ENCODE assay signal across 2 cellular contexts in the genomic region with DNA sequence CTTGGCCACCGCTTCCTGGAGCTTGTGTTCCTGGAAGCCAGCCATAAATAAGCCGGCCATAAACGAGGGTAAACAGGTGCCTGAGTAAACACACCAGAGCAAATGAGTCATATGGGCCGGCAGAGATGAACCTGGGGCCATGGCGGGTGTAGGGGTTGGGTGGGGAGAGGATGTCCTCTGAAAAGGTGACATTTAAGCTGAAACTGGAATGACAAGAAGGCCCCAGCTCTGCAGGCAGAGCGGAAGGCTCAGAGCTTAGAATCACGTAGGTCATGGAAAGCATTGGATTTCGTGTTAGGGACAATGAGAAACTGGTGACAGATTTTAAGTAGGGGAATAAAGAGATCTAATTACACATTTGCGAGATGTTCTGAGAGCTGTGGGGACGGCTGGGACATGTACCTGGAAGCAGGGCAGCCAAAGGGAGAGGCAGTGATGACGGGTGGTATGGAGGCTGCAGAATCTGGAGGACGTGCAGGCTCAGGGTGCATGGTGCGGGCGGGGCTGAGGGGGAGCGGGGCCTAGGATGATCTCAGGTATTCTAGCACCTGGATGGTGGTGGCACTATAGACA.
TF ChIP-seq lines count a peak whose summit lies in the region.

No MANE protein-coding gene starts in this region.

TF ChIP-seq in HEK293, 187 proteins besides CTCF, POLR2A, EP300 and RAD21 (continued from another document and continues in another):
- TF ChIP-seq, protein P1, sequence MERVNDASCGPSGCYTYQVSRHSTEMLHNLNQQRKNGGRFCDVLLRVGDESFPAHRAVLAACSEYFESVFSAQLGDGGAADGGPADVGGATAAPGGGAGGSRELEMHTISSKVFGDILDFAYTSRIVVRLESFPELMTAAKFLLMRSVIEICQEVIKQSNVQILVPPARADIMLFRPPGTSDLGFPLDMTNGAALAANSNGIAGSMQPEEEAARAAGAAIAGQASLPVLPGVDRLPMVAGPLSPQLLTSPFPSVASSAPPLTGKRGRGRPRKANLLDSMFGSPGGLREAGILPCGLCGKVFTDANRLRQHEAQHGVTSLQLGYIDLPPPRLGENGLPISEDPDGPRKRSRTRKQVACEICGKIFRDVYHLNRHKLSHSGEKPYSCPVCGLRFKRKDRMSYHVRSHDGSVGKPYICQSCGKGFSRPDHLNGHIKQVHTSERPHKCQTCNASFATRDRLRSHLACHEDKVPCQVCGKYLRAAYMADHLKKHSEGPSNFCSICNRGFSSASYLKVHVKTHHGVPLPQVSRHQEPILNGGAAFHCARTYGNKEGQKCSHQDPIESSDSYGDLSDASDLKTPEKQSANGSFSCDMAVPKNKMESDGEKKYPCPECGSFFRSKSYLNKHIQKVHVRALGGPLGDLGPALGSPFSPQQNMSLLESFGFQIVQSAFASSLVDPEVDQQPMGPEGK (tag by site-specific recombination; IDR thresholded peaks at IDR 0.05) = peak; percentile 86
- TF ChIP-seq ZNF354C (tag by site-specific recombination; IDR thresholded peaks at IDR 0.05; ENCODE audit: borderline replicate concordance, low read depth) = no peak
- no peak for TF ChIP-seq KLF1 (tag by site-specific recombination; IDR thresholded peaks at IDR 0.05)
- peak; percentile 76 for TF ChIP-seq SP7 (tag by site-specific recombination; IDR thresholded peaks at IDR 0.05)
- TF ChIP-seq GLIS1 (tag by site-specific recombination; IDR thresholded peaks at IDR 0.05) = peak; percentile 12; the same call in 1 of the 2 replicates
- TF ChIP-seq, protein P2, sequence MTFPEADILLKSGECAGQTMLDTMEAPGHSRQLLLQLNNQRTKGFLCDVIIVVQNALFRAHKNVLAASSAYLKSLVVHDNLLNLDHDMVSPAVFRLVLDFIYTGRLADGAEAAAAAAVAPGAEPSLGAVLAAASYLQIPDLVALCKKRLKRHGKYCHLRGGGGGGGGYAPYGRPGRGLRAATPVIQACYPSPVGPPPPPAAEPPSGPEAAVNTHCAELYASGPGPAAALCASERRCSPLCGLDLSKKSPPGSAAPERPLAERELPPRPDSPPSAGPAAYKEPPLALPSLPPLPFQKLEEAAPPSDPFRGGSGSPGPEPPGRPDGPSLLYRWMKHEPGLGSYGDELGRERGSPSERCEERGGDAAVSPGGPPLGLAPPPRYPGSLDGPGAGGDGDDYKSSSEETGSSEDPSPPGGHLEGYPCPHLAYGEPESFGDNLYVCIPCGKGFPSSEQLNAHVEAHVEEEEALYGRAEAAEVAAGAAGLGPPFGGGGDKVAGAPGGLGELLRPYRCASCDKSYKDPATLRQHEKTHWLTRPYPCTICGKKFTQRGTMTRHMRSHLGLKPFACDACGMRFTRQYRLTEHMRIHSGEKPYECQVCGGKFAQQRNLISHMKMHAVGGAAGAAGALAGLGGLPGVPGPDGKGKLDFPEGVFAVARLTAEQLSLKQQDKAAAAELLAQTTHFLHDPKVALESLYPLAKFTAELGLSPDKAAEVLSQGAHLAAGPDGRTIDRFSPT (tag by site-specific recombination; IDR thresholded peaks at IDR 0.05) = 0 out of 2 replicates have a peak, but pooled peaks have one; percentile 24
- peak; percentile 41 for TF ChIP-seq ZBTB17 (tag by site-specific recombination; IDR thresholded peaks at IDR 0.05)
- TF ChIP-seq ZBTB21 (tag by site-specific recombination; IDR thresholded peaks at IDR 0.05) = no peak
- TF ChIP-seq, protein P3, sequence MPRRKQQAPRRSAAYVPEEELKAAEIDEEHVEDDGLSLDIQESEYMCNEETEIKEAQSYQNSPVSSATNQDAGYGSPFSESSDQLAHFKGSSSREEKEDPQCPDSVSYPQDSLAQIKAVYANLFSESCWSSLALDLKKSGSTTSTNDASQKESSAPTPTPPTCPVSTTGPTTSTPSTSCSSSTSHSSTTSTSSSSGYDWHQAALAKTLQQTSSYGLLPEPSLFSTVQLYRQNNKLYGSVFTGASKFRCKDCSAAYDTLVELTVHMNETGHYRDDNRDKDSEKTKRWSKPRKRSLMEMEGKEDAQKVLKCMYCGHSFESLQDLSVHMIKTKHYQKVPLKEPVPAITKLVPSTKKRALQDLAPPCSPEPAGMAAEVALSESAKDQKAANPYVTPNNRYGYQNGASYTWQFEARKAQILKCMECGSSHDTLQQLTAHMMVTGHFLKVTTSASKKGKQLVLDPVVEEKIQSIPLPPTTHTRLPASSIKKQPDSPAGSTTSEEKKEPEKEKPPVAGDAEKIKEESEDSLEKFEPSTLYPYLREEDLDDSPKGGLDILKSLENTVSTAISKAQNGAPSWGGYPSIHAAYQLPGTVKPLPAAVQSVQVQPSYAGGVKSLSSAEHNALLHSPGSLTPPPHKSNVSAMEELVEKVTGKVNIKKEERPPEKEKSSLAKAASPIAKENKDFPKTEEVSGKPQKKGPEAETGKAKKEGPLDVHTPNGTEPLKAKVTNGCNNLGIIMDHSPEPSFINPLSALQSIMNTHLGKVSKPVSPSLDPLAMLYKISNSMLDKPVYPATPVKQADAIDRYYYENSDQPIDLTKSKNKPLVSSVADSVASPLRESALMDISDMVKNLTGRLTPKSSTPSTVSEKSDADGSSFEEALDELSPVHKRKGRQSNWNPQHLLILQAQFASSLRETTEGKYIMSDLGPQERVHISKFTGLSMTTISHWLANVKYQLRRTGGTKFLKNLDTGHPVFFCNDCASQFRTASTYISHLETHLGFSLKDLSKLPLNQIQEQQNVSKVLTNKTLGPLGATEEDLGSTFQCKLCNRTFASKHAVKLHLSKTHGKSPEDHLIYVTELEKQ (tag by site-specific recombination; IDR thresholded peaks at IDR 0.05; ENCODE audit: borderline replicate concordance) = 0 out of 2 replicates have a peak, but pooled peaks have one; percentile 8
- no peak for TF ChIP-seq ZNF341 (tag by site-specific recombination; IDR thresholded peaks at IDR 0.05; ENCODE audit: low read depth)
- TF ChIP-seq ZFP69B (tag by site-specific recombination; IDR thresholded peaks at IDR 0.05) = 0 out of 2 replicates have a peak, but pooled peaks have one; percentile 40
- TF ChIP-seq ZNF792 (tag by site-specific recombination; IDR thresholded peaks at IDR 0.05) = peak; percentile 96
- TF ChIP-seq, protein P4, sequence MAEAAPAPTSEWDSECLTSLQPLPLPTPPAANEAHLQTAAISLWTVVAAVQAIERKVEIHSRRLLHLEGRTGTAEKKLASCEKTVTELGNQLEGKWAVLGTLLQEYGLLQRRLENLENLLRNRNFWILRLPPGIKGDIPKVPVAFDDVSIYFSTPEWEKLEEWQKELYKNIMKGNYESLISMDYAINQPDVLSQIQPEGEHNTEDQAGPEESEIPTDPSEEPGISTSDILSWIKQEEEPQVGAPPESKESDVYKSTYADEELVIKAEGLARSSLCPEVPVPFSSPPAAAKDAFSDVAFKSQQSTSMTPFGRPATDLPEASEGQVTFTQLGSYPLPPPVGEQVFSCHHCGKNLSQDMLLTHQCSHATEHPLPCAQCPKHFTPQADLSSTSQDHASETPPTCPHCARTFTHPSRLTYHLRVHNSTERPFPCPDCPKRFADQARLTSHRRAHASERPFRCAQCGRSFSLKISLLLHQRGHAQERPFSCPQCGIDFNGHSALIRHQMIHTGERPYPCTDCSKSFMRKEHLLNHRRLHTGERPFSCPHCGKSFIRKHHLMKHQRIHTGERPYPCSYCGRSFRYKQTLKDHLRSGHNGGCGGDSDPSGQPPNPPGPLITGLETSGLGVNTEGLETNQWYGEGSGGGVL (tag by site-specific recombination; IDR thresholded peaks at IDR 0.05) = 0 out of 2 replicates have a peak, but pooled peaks have one; percentile 20

TF ChIP-seq in liver, 16 proteins besides CTCF, POLR2A, EP300 and RAD21 (continued from another document):
- TF ChIP-seq, protein P5, sequence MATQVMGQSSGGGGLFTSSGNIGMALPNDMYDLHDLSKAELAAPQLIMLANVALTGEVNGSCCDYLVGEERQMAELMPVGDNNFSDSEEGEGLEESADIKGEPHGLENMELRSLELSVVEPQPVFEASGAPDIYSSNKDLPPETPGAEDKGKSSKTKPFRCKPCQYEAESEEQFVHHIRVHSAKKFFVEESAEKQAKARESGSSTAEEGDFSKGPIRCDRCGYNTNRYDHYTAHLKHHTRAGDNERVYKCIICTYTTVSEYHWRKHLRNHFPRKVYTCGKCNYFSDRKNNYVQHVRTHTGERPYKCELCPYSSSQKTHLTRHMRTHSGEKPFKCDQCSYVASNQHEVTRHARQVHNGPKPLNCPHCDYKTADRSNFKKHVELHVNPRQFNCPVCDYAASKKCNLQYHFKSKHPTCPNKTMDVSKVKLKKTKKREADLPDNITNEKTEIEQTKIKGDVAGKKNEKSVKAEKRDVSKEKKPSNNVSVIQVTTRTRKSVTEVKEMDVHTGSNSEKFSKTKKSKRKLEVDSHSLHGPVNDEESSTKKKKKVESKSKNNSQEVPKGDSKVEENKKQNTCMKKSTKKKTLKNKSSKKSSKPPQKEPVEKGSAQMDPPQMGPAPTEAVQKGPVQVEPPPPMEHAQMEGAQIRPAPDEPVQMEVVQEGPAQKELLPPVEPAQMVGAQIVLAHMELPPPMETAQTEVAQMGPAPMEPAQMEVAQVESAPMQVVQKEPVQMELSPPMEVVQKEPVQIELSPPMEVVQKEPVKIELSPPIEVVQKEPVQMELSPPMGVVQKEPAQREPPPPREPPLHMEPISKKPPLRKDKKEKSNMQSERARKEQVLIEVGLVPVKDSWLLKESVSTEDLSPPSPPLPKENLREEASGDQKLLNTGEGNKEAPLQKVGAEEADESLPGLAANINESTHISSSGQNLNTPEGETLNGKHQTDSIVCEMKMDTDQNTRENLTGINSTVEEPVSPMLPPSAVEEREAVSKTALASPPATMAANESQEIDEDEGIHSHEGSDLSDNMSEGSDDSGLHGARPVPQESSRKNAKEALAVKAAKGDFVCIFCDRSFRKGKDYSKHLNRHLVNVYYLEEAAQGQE (IDR thresholded peaks at IDR 0.05) = no peak
- TF ChIP-seq HNF4A (conservative IDR thresholded peaks at IDR 0.05) (peak in 1 of 2 donors; percentile 41), JUND (IDR thresholded peaks at IDR 0.05) (peak; percentile 67 to 79), YY1 (IDR thresholded peaks at IDR 0.05) (peak; percentile 20), FOXA1 (IDR thresholded peaks at IDR 0.05) (peak; percentile 46), SP1 (IDR thresholded peaks at IDR 0.05) (no peak), TAF1 (conservative IDR thresholded peaks at IDR 0.05) (no peak), NR2F2 (IDR thresholded peaks at IDR 0.05) (no peak), FOXA2 (IDR thresholded peaks at IDR 0.05) (peak; percentile 75), EGR1 (IDR thresholded peaks at IDR 0.05; ENCODE audit: low read depth in 2 of 2) (no peak)
- TF ChIP-seq, protein P6, sequence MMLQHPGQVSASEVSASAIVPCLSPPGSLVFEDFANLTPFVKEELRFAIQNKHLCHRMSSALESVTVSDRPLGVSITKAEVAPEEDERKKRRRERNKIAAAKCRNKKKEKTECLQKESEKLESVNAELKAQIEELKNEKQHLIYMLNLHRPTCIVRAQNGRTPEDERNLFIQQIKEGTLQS (IDR thresholded peaks at IDR 0.05) = peak; percentile 40
- TF ChIP-seq, protein P7, sequence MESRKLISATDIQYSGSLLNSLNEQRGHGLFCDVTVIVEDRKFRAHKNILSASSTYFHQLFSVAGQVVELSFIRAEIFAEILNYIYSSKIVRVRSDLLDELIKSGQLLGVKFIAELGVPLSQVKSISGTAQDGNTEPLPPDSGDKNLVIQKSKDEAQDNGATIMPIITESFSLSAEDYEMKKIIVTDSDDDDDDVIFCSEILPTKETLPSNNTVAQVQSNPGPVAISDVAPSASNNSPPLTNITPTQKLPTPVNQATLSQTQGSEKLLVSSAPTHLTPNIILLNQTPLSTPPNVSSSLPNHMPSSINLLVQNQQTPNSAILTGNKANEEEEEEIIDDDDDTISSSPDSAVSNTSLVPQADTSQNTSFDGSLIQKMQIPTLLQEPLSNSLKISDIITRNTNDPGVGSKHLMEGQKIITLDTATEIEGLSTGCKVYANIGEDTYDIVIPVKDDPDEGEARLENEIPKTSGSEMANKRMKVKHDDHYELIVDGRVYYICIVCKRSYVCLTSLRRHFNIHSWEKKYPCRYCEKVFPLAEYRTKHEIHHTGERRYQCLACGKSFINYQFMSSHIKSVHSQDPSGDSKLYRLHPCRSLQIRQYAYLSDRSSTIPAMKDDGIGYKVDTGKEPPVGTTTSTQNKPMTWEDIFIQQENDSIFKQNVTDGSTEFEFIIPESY (IDR thresholded peaks at IDR 0.05) = no peak
TF ChIP-seq in liver: peak in this region for 7.
